ENCODE assay signal across 1 cellular context in the genomic region with DNA sequence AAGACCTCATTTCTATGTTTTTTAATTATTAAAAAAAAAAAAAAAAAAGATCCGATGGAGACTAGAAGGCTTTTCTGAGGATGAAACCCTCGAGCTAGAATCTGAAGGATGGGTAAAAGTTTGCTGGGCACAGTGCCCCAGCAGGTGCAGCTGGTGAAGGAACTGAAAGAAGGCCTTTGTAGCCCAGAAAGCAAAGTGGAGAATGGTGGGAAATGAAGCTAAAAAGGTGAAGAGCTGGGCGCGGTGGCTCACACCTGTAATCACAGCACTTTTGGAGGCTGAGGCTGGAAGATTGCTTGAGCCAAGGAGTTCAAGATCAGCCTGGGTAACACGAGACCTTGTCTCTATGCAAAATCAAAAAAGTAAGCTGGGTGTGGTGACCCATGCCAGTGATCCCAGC.
TF ChIP-seq lines count a peak whose summit lies in the region.

No MANE protein-coding gene starts in this region.

TF ChIP-seq in GM23338, 12 proteins besides CTCF, POLR2A, EP300 and RAD21:
- TF ChIP-seq, protein P1, sequence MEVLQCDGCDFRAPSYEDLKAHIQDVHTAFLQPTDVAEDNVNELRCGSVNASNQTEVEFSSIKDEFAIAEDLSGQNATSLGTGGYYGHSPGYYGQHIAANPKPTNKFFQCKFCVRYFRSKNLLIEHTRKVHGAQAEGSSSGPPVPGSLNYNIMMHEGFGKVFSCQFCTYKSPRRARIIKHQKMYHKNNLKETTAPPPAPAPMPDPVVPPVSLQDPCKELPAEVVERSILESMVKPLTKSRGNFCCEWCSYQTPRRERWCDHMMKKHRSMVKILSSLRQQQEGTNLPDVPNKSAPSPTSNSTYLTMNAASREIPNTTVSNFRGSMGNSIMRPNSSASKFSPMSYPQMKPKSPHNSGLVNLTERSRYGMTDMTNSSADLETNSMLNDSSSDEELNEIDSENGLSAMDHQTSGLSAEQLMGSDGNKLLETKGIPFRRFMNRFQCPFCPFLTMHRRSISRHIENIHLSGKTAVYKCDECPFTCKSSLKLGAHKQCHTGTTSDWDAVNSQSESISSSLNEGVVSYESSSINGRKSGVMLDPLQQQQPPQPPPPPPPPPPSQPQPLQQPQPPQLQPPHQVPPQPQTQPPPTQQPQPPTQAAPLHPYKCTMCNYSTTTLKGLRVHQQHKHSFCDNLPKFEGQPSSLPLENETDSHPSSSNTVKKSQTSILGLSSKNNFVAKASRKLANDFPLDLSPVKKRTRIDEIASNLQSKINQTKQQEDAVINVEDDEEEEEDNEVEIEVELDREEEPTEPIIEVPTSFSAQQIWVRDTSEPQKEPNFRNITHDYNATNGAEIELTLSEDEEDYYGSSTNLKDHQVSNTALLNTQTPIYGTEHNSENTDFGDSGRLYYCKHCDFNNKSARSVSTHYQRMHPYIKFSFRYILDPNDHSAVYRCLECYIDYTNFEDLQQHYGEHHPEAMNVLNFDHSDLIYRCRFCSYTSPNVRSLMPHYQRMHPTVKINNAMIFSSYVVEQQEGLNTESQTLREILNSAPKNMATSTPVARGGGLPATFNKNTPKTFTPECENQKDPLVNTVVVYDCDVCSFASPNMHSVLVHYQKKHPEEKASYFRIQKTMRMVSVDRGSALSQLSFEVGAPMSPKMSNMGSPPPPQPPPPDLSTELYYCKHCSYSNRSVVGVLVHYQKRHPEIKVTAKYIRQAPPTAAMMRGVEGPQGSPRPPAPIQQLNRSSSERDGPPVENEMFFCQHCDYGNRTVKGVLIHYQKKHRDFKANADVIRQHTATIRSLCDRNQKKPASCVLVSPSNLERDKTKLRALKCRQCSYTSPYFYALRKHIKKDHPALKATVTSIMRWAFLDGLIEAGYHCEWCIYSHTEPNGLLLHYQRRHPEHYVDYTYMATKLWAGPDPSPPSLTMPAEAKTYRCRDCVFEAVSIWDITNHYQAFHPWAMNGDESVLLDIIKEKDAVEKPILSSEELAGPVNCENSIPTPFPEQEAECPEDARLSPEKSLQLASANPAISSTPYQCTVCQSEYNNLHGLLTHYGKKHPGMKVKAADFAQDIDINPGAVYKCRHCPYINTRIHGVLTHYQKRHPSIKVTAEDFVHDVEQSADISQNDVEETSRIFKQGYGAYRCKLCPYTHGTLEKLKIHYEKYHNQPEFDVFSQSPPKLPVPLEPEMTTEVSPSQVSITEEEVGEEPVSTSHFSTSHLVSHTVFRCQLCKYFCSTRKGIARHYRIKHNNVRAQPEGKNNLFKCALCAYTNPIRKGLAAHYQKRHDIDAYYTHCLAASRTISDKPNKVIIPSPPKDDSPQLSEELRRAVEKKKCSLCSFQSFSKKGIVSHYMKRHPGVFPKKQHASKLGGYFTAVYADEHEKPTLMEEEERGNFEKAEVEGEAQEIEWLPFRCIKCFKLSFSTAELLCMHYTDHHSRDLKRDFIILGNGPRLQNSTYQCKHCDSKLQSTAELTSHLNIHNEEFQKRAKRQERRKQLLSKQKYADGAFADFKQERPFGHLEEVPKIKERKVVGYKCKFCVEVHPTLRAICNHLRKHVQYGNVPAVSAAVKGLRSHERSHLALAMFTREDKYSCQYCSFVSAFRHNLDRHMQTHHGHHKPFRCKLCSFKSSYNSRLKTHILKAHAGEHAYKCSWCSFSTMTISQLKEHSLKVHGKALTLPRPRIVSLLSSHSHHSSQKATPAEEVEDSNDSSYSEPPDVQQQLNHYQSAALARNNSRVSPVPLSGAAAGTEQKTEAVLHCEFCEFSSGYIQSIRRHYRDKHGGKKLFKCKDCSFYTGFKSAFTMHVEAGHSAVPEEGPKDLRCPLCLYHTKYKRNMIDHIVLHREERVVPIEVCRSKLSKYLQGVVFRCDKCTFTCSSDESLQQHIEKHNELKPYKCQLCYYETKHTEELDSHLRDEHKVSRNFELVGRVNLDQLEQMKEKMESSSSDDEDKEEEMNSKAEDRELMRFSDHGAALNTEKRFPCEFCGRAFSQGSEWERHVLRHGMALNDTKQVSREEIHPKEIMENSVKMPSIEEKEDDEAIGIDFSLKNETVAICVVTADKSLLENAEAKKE (CRISPR knock-in tag; IDR thresholded peaks at IDR 0.05) = no peak
- TF ChIP-seq POLR2AphosphoS5 (IDR thresholded peaks at IDR 0.05; ENCODE audit: low read depth) = no peak
- TF ChIP-seq ZNF331 (CRISPR knock-in tag; IDR thresholded peaks at IDR 0.05; ENCODE audit: low read depth) = no peak
- no peak for TF ChIP-seq EZH2 (IDR thresholded peaks at IDR 0.05; ENCODE audit: low read depth, unreplicated experiment)
- TF ChIP-seq, protein P2, sequence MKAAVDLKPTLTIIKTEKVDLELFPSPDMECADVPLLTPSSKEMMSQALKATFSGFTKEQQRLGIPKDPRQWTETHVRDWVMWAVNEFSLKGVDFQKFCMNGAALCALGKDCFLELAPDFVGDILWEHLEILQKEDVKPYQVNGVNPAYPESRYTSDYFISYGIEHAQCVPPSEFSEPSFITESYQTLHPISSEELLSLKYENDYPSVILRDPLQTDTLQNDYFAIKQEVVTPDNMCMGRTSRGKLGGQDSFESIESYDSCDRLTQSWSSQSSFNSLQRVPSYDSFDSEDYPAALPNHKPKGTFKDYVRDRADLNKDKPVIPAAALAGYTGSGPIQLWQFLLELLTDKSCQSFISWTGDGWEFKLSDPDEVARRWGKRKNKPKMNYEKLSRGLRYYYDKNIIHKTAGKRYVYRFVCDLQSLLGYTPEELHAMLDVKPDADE (IDR thresholded peaks at IDR 0.05) = no peak
- TF ChIP-seq NANOG (IDR thresholded peaks at IDR 0.05; ENCODE audit: borderline replicate concordance) = no peak
- TF ChIP-seq ZNF114 (CRISPR knock-in tag; IDR thresholded peaks at IDR 0.05) = no peak
- TF ChIP-seq JUNB (IDR thresholded peaks at IDR 0.05; ENCODE audit: unreplicated experiment) = no peak
- TF ChIP-seq EZH2phosphoT487 (IDR thresholded peaks at IDR 0.05; ENCODE audit: unreplicated experiment) = no peak
- no peak for TF ChIP-seq STAT1 (IDR thresholded peaks at IDR 0.05; ENCODE audit: unreplicated experiment)
- TF ChIP-seq, protein P3, sequence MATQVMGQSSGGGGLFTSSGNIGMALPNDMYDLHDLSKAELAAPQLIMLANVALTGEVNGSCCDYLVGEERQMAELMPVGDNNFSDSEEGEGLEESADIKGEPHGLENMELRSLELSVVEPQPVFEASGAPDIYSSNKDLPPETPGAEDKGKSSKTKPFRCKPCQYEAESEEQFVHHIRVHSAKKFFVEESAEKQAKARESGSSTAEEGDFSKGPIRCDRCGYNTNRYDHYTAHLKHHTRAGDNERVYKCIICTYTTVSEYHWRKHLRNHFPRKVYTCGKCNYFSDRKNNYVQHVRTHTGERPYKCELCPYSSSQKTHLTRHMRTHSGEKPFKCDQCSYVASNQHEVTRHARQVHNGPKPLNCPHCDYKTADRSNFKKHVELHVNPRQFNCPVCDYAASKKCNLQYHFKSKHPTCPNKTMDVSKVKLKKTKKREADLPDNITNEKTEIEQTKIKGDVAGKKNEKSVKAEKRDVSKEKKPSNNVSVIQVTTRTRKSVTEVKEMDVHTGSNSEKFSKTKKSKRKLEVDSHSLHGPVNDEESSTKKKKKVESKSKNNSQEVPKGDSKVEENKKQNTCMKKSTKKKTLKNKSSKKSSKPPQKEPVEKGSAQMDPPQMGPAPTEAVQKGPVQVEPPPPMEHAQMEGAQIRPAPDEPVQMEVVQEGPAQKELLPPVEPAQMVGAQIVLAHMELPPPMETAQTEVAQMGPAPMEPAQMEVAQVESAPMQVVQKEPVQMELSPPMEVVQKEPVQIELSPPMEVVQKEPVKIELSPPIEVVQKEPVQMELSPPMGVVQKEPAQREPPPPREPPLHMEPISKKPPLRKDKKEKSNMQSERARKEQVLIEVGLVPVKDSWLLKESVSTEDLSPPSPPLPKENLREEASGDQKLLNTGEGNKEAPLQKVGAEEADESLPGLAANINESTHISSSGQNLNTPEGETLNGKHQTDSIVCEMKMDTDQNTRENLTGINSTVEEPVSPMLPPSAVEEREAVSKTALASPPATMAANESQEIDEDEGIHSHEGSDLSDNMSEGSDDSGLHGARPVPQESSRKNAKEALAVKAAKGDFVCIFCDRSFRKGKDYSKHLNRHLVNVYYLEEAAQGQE (IDR thresholded peaks at IDR 0.05; ENCODE audit: unreplicated experiment) = no peak
- no peak for TF ChIP-seq CREB1 (CRISPR knock-in tag; IDR thresholded peaks at IDR 0.05; ENCODE audit: low read depth)
TF ChIP-seq in GM23338: peak in this region for 0.
